In genomic region chr3:184568591-184568917, GRCh38 we compare ENCODE assay signal across 8 cellular contexts. TPM values are rescaled to one million over a fixed set of nuclear protein-coding genes. Genes with fewer than 3 reads are reported as not detected.
DNase-seq lines count a peak whose midpoint lies in the region; ATAC-seq, FAIRE-seq and TF ChIP-seq lines count a peak whose summit lies in the region.

No MANE protein-coding gene starts in this region.

- H3K4me1 ChIP-seq in parathyroid adenoma, result peaks cover 11% of the 10 kb centered on the region

- FAIRE-seq in urothelium cell line (lab: Jason Lieb, UNC), result no peak

- H3K79me2 ChIP-seq in parathyroid adenoma, result no peaks in the 10 kb centered on the region

- H3K36me3 ChIP-seq in parathyroid adenoma (ENCODE audit: control insufficient read depth, insufficient read depth, low read length), result no peaks in the 10 kb centered on the region

- H3K4me3 ChIP-seq in fibroblast of villous mesenchyme (ENCODE audit: low read depth, low read length) (peak overlapping the region; percentile 52), parathyroid adenoma (ENCODE audit: low read depth, low read length) (peak overlapping the region; percentile 51)

- TF ChIP-seq CTCF in C4-2B (conservative IDR thresholded peaks at IDR 0.05) (no peak), fibroblast of villous mesenchyme (IDR thresholded peaks at IDR 0.05; ENCODE audit: insufficient read depth, low read depth, low read length) (no peak), parathyroid adenoma (IDR thresholded peaks at IDR 0.05) (no peak)

- H2AFZ ChIP-seq in parathyroid adenoma, result peak overlapping the region; percentile 93

- H3K27ac ChIP-seq in C4-2B (peak overlapping the region; percentile 86), parathyroid adenoma (no peak overlapping the region)

- H3K9ac ChIP-seq in parathyroid adenoma, result no peak overlapping the region

- no peaks in the 10 kb centered on the region for H3K27me3 ChIP-seq in parathyroid adenoma (ENCODE audit: control insufficient read depth, insufficient read depth, low read length)

- peak; percentile 18 for ATAC-seq in SK-N-SH treated with all-trans-retinoic acid at 6 μM for 48 hours
- no peak for ATAC-seq in GM21529 (IDR thresholded peaks at IDR 0.05; ENCODE audit: unreplicated experiment)
- ATAC-seq in HG02678 (IDR thresholded peaks at IDR 0.05; ENCODE audit: unreplicated experiment), result no peak

- no peak for DNase-seq in fibroblast of villous mesenchyme (ENCODE audit: low read depth)
- DNase-seq in urothelium cell line (ENCODE audit: low spot score), result no peak
- DNase-seq in pons (ENCODE audit: low spot score), result no peak

- H3K9me3 ChIP-seq in parathyroid adenoma (ENCODE audit: control insufficient read depth, low read length), result no peaks in the 10 kb centered on the region

- H3K4me2 ChIP-seq in parathyroid adenoma (ENCODE audit: low read length), result peak overlapping the region; percentile 81

TF ChIP-seq in SK-N-SH treated with all-trans-retinoic acid at 6 μM for 48 hours, 23 proteins besides CTCF, POLR2A, EP300 and RAD21:
- no peak for TF ChIP-seq ZNF565 (CRISPR knock-in tag; conservative IDR thresholded peaks at IDR 0.05; ENCODE audit: low read depth)
- no peak for TF ChIP-seq ISL1 (CRISPR knock-in tag; IDR thresholded peaks at IDR 0.05)
- TF ChIP-seq ZNF70 (CRISPR knock-in tag; IDR thresholded peaks at IDR 0.05), result no peak
- no peak for TF ChIP-seq ZC3H10 (CRISPR knock-in tag; IDR thresholded peaks at IDR 0.05)
- TF ChIP-seq, protein P1, sequence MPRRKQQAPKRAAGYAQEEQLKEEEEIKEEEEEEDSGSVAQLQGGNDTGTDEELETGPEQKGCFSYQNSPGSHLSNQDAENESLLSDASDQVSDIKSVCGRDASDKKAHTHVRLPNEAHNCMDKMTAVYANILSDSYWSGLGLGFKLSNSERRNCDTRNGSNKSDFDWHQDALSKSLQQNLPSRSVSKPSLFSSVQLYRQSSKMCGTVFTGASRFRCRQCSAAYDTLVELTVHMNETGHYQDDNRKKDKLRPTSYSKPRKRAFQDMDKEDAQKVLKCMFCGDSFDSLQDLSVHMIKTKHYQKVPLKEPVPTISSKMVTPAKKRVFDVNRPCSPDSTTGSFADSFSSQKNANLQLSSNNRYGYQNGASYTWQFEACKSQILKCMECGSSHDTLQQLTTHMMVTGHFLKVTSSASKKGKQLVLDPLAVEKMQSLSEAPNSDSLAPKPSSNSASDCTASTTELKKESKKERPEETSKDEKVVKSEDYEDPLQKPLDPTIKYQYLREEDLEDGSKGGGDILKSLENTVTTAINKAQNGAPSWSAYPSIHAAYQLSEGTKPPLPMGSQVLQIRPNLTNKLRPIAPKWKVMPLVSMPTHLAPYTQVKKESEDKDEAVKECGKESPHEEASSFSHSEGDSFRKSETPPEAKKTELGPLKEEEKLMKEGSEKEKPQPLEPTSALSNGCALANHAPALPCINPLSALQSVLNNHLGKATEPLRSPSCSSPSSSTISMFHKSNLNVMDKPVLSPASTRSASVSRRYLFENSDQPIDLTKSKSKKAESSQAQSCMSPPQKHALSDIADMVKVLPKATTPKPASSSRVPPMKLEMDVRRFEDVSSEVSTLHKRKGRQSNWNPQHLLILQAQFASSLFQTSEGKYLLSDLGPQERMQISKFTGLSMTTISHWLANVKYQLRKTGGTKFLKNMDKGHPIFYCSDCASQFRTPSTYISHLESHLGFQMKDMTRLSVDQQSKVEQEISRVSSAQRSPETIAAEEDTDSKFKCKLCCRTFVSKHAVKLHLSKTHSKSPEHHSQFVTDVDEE (CRISPR knock-in tag; IDR thresholded peaks at IDR 0.05), result no peak
- no peak for TF ChIP-seq TOX (CRISPR knock-in tag; IDR thresholded peaks at IDR 0.05; ENCODE audit: borderline replicate concordance)
- TF ChIP-seq GLIS3 (CRISPR knock-in tag; IDR thresholded peaks at IDR 0.05), result no peak
- no peak for TF ChIP-seq ZFP3 (CRISPR knock-in tag; IDR thresholded peaks at IDR 0.05)
- TF ChIP-seq SNAI2 (CRISPR knock-in tag; IDR thresholded peaks at IDR 0.05), result no peak

RNA-seq across cellular contexts. Expression of gene EPHB3, which starts 7.0 kb away (rescaled TPM):
- total RNA-seq in fibroblast of villous mesenchyme, result 2.2 and 3.5 TPM in 2 replicates
